ENCODE assay signal across 11 cellular contexts in genomic region chr6:7978736-7979135, GRCh38.
DNase-seq lines count a peak whose midpoint lies in the region; ATAC-seq and TF ChIP-seq lines count a peak whose summit lies in the region.
"Had no signal": no experiment of that assay in that cellular context is flagged by ENCODE, and none has a peak within 500 bp of the region (broad histone marks: within the 10 kb centered on the region; RNA-seq: fewer than 3 reads in every experiment).

No MANE protein-coding gene starts in this region.

- TF ChIP-seq CTCF in natural killer cell (IDR thresholded peaks at IDR 0.05), result no peak

- peak; percentile 71 for DNase-seq in NCI-H2029 (lab: John Stamatoyannopoulos, UW)
- peak; percentile 75 for DNase-seq in kidney tubule cell (ENCODE audit: low spot score)
- no peak for DNase-seq in DMS114 treated with DMSO at 0.1 percent for 48 hours (lab: John Stamatoyannopoulos, UW; ENCODE audit: unreplicated experiment)
- no peak for DNase-seq in hippocampal formation (lab: John Stamatoyannopoulos, UW)
- DNase-seq in natural killer cell, result no peak
- DNase-seq: DMS 273 treated with DMSO at 0.1 percent for 48 hours, psoas muscle, T-cell had no signal

- intact Hi-C loops in natural killer cell (cut with micrococcal nuclease), result no loop called here

- H3K27ac Mint-ChIP-seq in natural killer cell, result no peak overlapping the region
- H3K27ac Mint-ChIP-seq: T-cell had no signal

- H3K9me3 Mint-ChIP-seq in natural killer cell, result no peaks in the 10 kb centered on the region
- H3K9me3 Mint-ChIP-seq: T-cell had no signal

- H3K27me3 Mint-ChIP-seq in natural killer cell (ENCODE audit: low read depth in 2 of 2), result peaks cover 5 to 30% of the 10 kb centered on the region in 2 donors

- H3K4me3 Mint-ChIP-seq in natural killer cell, result no peak overlapping the region
- H3K4me3 Mint-ChIP-seq: T-cell had no signal

- peak; percentile 84 for ATAC-seq in GM18519 (IDR thresholded peaks at IDR 0.05; ENCODE audit: low FRiP score, unreplicated experiment)
- ATAC-seq in HG02798 (IDR thresholded peaks at IDR 0.05; ENCODE audit: poor library complexity, unreplicated experiment), result peak; percentile 72
- ATAC-seq in GM21737 (IDR thresholded peaks at IDR 0.05; ENCODE audit: unreplicated experiment), result no peak
- ATAC-seq in natural killer cell, result no peak
- ATAC-seq: psoas muscle, T-cell had no signal

- H3K36me3 Mint-ChIP-seq in natural killer cell, result no peaks in the 10 kb centered on the region
- H3K36me3 Mint-ChIP-seq: T-cell had no signal

- peaks cover 0 to 7% of the 10 kb centered on the region in 2 donors for H3K4me1 Mint-ChIP-seq in natural killer cell

Comparison
In these comparisons a context has a peak if more than half of its experiments do, and no peak if none do; other contexts are left out.
1. ATAC-seq: peak in GM18519 (single experiment) and HG02798 (single experiment); none in GM21737 (single experiment) and natural killer cell (0 of 3).
2. DNase-seq: peak in NCI-H2029 (single experiment) and kidney tubule cell (single experiment); none in DMS114 treated with DMSO at 0.1 percent for 48 hours (single experiment), hippocampal formation (0 of 2) and natural killer cell (single experiment).